Comparison of ENCODE assay signal across 1 cellular context in genomic region chr10:119347181-119347974, GRCh38.
TF ChIP-seq lines count a peak whose summit lies in the region.

No MANE protein-coding gene starts in this region.

TF ChIP-seq in IMR-90, 13 proteins besides CTCF, POLR2A, EP300 and RAD21 (continued from another document):
- TF ChIP-seq RCOR1 (IDR thresholded peaks at IDR 0.05; ENCODE audit: insufficient replicate concordance, low read length) (no peak), MAFK (IDR thresholded peaks at IDR 0.05; ENCODE audit: low read depth, low read length) (no peak), FOS (IDR thresholded peaks at IDR 0.05; ENCODE audit: low read depth, low read length) (no peak), RFX5 (IDR thresholded peaks at IDR 0.05; ENCODE audit: low read depth, low read length) (no peak), MXI1 (IDR thresholded peaks at IDR 0.05; ENCODE audit: borderline replicate concordance, low read depth, low read length) (no peak)
